In the genomic region with DNA sequence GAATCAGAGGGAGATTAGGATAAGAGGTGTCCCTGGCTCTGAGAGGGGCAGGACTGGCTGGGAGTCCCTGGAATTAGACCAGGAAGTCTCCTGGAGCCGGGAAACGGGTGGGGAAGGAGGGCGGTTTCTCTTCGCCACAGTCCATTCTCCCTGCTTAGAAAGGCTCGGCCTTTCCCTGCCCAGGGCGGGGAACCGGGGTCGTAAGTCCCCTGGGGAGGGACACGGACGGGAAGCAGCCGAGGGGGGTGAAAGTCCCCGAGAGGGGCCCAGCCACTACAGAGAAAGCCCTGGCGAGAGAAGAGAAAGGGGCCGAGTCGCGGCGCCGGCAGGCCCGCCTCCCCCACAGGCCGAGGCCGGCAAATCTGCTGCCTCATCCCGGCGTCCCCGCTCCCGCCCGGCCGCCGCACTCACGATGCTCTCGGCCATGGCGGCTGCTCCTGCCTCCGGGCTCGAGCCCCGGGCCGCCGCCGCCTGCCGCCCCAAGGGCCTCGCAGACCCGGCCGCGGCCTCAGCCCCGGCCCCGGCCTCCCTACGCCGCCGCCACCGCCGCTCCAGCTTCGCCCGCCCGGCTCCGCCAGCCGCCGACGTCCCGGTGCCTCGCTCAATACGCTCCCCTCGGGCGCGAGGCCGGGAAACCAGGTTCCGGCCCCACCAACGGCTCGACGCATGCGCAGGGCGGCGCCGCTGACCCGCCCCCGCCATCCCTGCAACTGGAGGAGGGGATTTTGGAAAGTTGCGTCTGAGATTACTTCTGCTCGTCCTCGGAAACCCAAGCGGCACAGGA, we compare ENCODE assay signal across 1 cellular context.
A peak's percentile ranks its signal among the peaks of the same experiment; 100 is the strongest.
TF ChIP-seq lines count a peak whose summit lies in the region.

Gene NPLOC4, minus strand, starts transcription at position 608 of the 784 bp plus-strand sequence. Its CDS starts 182 bp downstream, at position 426.
Gene TSPAN10, plus strand, starts transcription at position 692 of the 784 bp plus-strand sequence. CDS start 5,217 bp downstream, outside the sequence.

TF ChIP-seq in H1, 55 proteins besides CTCF, POLR2A, EP300 and RAD21 (continued from another document):
- TF ChIP-seq, protein P1, sequence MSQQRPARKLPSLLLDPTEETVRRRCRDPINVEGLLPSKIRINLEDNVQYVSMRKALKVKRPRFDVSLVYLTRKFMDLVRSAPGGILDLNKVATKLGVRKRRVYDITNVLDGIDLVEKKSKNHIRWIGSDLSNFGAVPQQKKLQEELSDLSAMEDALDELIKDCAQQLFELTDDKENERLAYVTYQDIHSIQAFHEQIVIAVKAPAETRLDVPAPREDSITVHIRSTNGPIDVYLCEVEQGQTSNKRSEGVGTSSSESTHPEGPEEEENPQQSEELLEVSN (IDR thresholded peaks at IDR 0.05), result 0 out of 2 replicates have a peak, but pooled peaks have one; percentile 14
